In the genomic region with DNA sequence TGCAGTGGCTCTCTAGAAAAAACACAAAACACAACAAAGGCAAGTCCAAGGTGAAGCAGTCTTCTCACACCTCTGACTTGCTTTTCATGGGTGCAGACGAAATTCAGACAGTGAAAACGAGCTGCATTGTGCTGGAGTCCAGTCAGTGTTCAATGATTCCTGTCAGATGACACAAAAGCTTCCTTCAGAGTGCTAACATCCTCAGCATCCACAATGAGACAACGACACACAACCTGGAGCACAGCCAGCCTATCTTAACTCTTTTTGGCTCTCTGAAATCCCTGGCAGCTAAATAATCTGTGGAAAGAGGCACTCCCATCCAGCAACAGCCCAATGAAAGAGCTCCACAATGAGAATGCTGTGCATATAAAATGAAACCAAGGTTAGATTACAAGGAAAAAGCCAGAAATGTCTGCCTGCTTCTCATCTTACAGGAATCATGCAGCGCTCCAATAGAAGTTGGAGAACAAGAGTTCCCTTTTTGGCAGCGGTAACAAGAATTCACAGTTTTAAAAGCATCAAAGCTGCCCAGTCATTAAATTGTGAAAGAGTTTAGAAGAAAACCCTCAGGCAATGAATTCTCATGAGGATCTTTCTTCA, we compare ENCODE assay signal across 13 cellular contexts.
A peak's percentile ranks its signal among the peaks of the same experiment; 100 is the strongest.
DNase-seq lines count a peak whose midpoint lies in the region; ATAC-seq and TF ChIP-seq lines count a peak whose summit lies in the region.
"Had no signal": no experiment of that assay in that cellular context is flagged by ENCODE, and none has a peak within 500 bp of the region (broad histone marks: within the 10 kb centered on the region; RNA-seq: fewer than 3 reads in every experiment).

No MANE protein-coding gene starts in this region.

- intact Hi-C loops in prostate gland (cut with DNase I) (no loop called here), OCI-LY7 (cut with micrococcal nuclease; ENCODE audit: unreplicated experiment) (no loop called here)

- BruUV-seq in OCI-LY7 (replicated peaks; lab: Mats Ljungman, UMichigan): no TSS peak

- no peaks in the 10 kb centered on the region for H3K9me3 ChIP-seq in GM23248 (ENCODE audit: low read depth)
- no peaks in the 10 kb centered on the region for H3K9me3 ChIP-seq in prostate gland
- no peaks in the 10 kb centered on the region for H3K9me3 ChIP-seq in OCI-LY7 (ENCODE audit: low read length)
- H3K9me3 ChIP-seq: Caco-2 had no signal

- H3K4me3 ChIP-seq in GM23248 (no peak overlapping the region), prostate gland (no peak overlapping the region), OCI-LY7 (ENCODE audit: low read depth, low read length, poor library complexity, severe bottlenecking) (no peak overlapping the region)

- H3F3A ChIP-seq in GM23248 (ENCODE audit: insufficient read depth): no peaks in the 10 kb centered on the region

- H3K27ac ChIP-seq in GM23248 (no peak overlapping the region), prostate gland (no peak overlapping the region), OCI-LY7 (ENCODE audit: low read depth, low read length, poor library complexity, severe bottlenecking) (no peak overlapping the region)
- H3K27ac ChIP-seq: HL-60 had no signal

- WGBS in GM23248 (ENCODE audit: low coverage in 1 of 2, low lambda C conversion rate in 2 of 2, missing lambda C conversion rate in 2 of 2), 2 experiments: 4 to 18% methylated on average over 5 of the region's 5 CpGs
- WGBS in prostate gland: 25% methylated on average over 5 of the region's 5 CpGs

- H4K20me1 ChIP-seq in GM23248 (ENCODE audit: insufficient read depth) (no peaks in the 10 kb centered on the region), OCI-LY7 (ENCODE audit: insufficient read depth, low read length) (no peaks in the 10 kb centered on the region)

- H3K4me2 ChIP-seq in GM23248 (ENCODE audit: unreplicated experiment) (no peak overlapping the region), OCI-LY7 (ENCODE audit: low read length) (no peak overlapping the region)

- in situ Hi-C loops in GM23248 (cut with MboI): no loop called here

- H3K36me3 ChIP-seq in GM23248 (ENCODE audit: low read depth): no peaks in the 10 kb centered on the region
- H3K36me3 ChIP-seq in prostate gland: no peaks in the 10 kb centered on the region
- no peaks in the 10 kb centered on the region for H3K36me3 ChIP-seq in OCI-LY7 (ENCODE audit: insufficient read depth, low read length)

- no peaks in the 10 kb centered on the region for H3K27me3 ChIP-seq in GM23248 (replicated peaks; ENCODE audit: insufficient read depth)
- H3K27me3 ChIP-seq in prostate gland (replicated peaks; ENCODE audit: insufficient read depth): no peaks in the 10 kb centered on the region

- no peak overlapping the region for H3K9ac ChIP-seq in GM23248

- no peaks in the 10 kb centered on the region for H3K4me1 ChIP-seq in GM23248 (ENCODE audit: insufficient read depth)
- H3K4me1 ChIP-seq in prostate gland (replicated peaks): no peaks in the 10 kb centered on the region
- no peaks in the 10 kb centered on the region for H3K4me1 ChIP-seq in OCI-LY7 (ENCODE audit: insufficient read depth, low read length, poor library complexity, severe bottlenecking)
- H3K4me1 ChIP-seq: Caco-2 had no signal

- no peak overlapping the region for H2AFZ ChIP-seq in GM23248
- no peak overlapping the region for H2AFZ ChIP-seq in OCI-LY7 (ENCODE audit: low read length)

- ATAC-seq in GM21423 (IDR thresholded peaks at IDR 0.05; ENCODE audit: unreplicated experiment): no peak
- ATAC-seq: CD8-positive, alpha-beta T cell; HCT116 had no signal

- no peaks in the 10 kb centered on the region for H3K79me2 ChIP-seq in GM23248 (ENCODE audit: insufficient read depth)
- H3K79me2 ChIP-seq in OCI-LY7 (ENCODE audit: insufficient read depth, low read depth, low read length): no peaks in the 10 kb centered on the region

- no peak for TF ChIP-seq POLR2A in prostate gland (IDR thresholded peaks at IDR 0.05)

- no peak for TF ChIP-seq CTCF in prostate gland (IDR thresholded peaks at IDR 0.05)
- TF ChIP-seq CTCF in OCI-LY7 (conservative IDR thresholded peaks at IDR 0.05; ENCODE audit: low read length): no peak

- DNase-seq in GM23248 (peak; percentile 23), inferior parietal cortex (ENCODE audit: extremely low spot score) (peak; percentile 8), prostate gland (ENCODE audit: low spot score) (peak; percentile 19), OCI-LY7 (ENCODE audit: low spot score) (no peak), NCI-H1694 (lab: John Stamatoyannopoulos, UW) (no peak)
- DNase-seq in stimulated activated CD4-positive, alpha-beta T cell treated with anti-CD3 and anti-CD28 coated beads, Interleukin-4, amount 100 ng/mL, for 1 hour: no peak
- DNase-seq: Caco-2; CD8-positive, alpha-beta T cell; DND-41; GF-D8 had no signal

- CTCF ChIA-PET in OCI-LY7 (lab: Charles Lee; ENCODE audit: unreplicated experiment): no interaction called here

- POLR2A ChIA-PET in OCI-LY7 (lab: Charles Lee): no interaction called here

- H3K9me2 ChIP-seq in GM23248 (ENCODE audit: insufficient read depth) (no peaks in the 10 kb centered on the region), OCI-LY7 (ENCODE audit: insufficient read depth, low read length) (no peaks in the 10 kb centered on the region)

Comparison
In these comparisons a context has a peak if more than half of its experiments do, and no peak if none do; other contexts are left out.
1. DNase-seq: peak in GM23248 (single experiment), inferior parietal cortex (single experiment) and prostate gland (single experiment); none in OCI-LY7 (single experiment), stimulated activated CD4-positive, alpha-beta T cell treated with anti-CD3 and anti-CD28 coated beads, Interleukin-4, amount 100 ng/mL, for 1 hour (single experiment) and NCI-H1694 (single experiment).